Comparison of ENCODE assay signal across 18 cellular contexts in genomic region chr2:139674577-139674976, GRCh38.
DNase-seq lines count a peak whose midpoint lies in the region; ATAC-seq and TF ChIP-seq lines count a peak whose summit lies in the region.
"Had no signal": no experiment of that assay in that cellular context is flagged by ENCODE, and none has a peak within 500 bp of the region (broad histone marks: within the 10 kb centered on the region; RNA-seq: fewer than 3 reads in every experiment).

No MANE protein-coding gene starts in this region.

- H3K9me3 ChIP-seq in HEK293 (ENCODE audit: control insufficient read depth, insufficient read depth, low read depth, low read length) (no peaks in the 10 kb centered on the region), right cardiac atrium (ENCODE audit: control insufficient read depth, low read length) (no peaks in the 10 kb centered on the region)
- H3K9me3 ChIP-seq: BLaER1 had no signal

- CTCF ChIA-PET in HEK293 (lab: Yijun Ruan, JAX) = no interaction called here

- H3K36me3 ChIP-seq in HEK293 (ENCODE audit: control insufficient read depth in 2 of 2, insufficient read depth in 1 of 2, low read length in 2 of 2) = no peaks in the 10 kb centered on the region
- H3K36me3 ChIP-seq: BLaER1 had no signal

- peaks cover 26% of the 10 kb centered on the region for H3K4me1 ChIP-seq in HEK293 (ENCODE audit: control insufficient read depth, insufficient read depth, low read length)
- no peaks in the 10 kb centered on the region for H3K4me1 ChIP-seq in right cardiac atrium (ENCODE audit: control insufficient read depth, insufficient read depth, low read length)

- no peak overlapping the region for H3K27ac ChIP-seq in HEK293 (ENCODE audit: extremely low read depth, low read depth, low read length)
- no peak overlapping the region for H3K27ac ChIP-seq in right cardiac atrium (ENCODE audit: low read length)
- H3K27ac ChIP-seq: 22Rv1, BLaER1, C4-2B had no signal

- no peaks in the 10 kb centered on the region for H3K27me3 ChIP-seq in right cardiac atrium (ENCODE audit: control insufficient read depth, insufficient read depth)
- H3K27me3 ChIP-seq: BLaER1 had no signal

- no peak overlapping the region for H3K4me3 ChIP-seq in HEK293 (ENCODE audit: low read depth, low read length)
- H3K4me3 ChIP-seq in right cardiac atrium (ENCODE audit: low read length) = no peak overlapping the region
- H3K4me3 ChIP-seq: BLaER1, GM23338 had no signal

- DNase-seq in NCI-H524 treated with DMSO at 0.1 percent for 48 hours (lab: John Stamatoyannopoulos, UW) (peak; percentile 76), left colon (no peak), activated gamma-delta T cell (lab: John Stamatoyannopoulos, UW) (no peak), EL (no peak), right cardiac atrium (no peak)
- DNase-seq: Caco-2; CD4-positive, CD25-positive, alpha-beta regulatory T cell; CD8-positive, alpha-beta T cell; DMS153; DND-41; GDM1; H9 had no signal

- peak; percentile 99 for ATAC-seq in left colon
- no peak for ATAC-seq in right cardiac atrium
- ATAC-seq: CD8-positive, alpha-beta T cell; GM23338; HCT116 had no signal

- POLR2A ChIA-PET in HEK293 (lab: Yijun Ruan, JAX) = interaction anchor here (0.6 kb wide), 1 partner anchor 813 kb away, joined by 3 read pairs; no protein-coding TSS in a partner anchor

- intact Hi-C loops in left colon (cut with DNase I, micrococcal nuclease) = no loop called here
- intact Hi-C loops in right cardiac atrium (cut with DNase I) = no loop called here

- no peak for TF ChIP-seq CTCF in HEK293 (tag by site-specific recombination; IDR thresholded peaks at IDR 0.05)

TF ChIP-seq in HEK293, 187 proteins besides CTCF, POLR2A, EP300 and RAD21:
- TF ChIP-seq PRDM4 (tag by site-specific recombination; IDR thresholded peaks at IDR 0.05) (peak; percentile 22; the same call in 1 of the 2 replicates), OSR2 (tag by site-specific recombination; IDR thresholded peaks at IDR 0.05) (peak; percentile 66), ZNF350 (tag by site-specific recombination; IDR thresholded peaks at IDR 0.05) (no peak), ZNF624 (tag by site-specific recombination; IDR thresholded peaks at IDR 0.05) (no peak), KLF9 (tag by site-specific recombination; IDR thresholded peaks at IDR 0.05; ENCODE audit: low read depth) (no peak), ZSCAN18 (tag by site-specific recombination; IDR thresholded peaks at IDR 0.05) (no peak), ZNF155 (tag by site-specific recombination; IDR thresholded peaks at IDR 0.05) (no peak), SCRT1 (tag by site-specific recombination; IDR thresholded peaks at IDR 0.05; ENCODE audit: borderline replicate concordance) (no peak), TCF7L2 (IDR thresholded peaks at IDR 0.05; ENCODE audit: borderline replicate concordance, low read depth, low read length) (peak; percentile 57; the same call in 1 of the 2 replicates), FEZF1 (tag by site-specific recombination; IDR thresholded peaks at IDR 0.05) (peak; percentile 49; the same call in 1 of the 2 replicates), MYNN (tag by site-specific recombination; IDR thresholded peaks at IDR 0.05; ENCODE audit: borderline replicate concordance) (no peak), ZXDB (tag by site-specific recombination; IDR thresholded peaks at IDR 0.05) (peak; percentile 76), TRIM28 (IDR thresholded peaks at IDR 0.05; ENCODE audit: borderline replicate concordance, low read length) (0 out of 2 replicates have a peak, but pooled peaks have one; percentile 14), ZNF549 (tag by site-specific recombination; IDR thresholded peaks at IDR 0.05) (no peak), WT1 (tag by site-specific recombination; IDR thresholded peaks at IDR 0.05) (peak; percentile 73)
